Comparison of ENCODE assay signal across 15 cellular contexts in the genomic region with DNA sequence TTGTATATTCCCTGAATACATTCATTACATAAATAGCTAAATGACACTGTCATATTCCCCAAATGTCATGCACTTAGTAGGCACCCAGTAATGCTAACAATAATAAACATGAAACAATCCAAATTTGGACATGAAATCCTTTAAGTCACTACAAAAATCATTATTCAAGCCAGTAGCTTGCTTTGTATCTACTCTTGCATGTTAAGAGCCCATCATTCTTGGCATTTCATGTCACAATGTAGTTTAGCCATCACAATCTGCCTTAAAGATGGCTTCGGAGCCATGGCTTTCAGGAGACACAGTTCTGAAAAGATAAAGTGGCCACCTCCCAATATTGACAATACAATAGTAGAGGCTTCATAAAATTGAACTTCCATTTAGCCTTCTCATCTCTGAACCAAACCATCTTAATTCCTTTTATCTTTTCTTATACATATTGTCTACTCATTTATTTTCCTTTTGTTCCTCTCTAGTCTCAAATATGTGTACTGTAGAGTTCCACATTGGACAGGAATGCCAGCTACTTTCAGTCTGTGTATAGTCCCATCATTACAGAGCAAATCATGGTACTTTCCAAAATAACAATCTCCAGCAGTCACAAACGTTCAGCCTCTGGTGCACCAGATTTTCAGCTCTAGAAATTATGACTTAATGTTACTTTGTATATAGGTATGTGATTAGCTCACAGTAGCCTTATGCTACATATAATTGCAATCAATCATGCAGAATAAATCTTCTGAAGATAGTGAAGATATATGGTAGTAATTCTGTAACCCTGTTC. TPM values are rescaled to one million over a fixed set of nuclear protein-coding genes. Genes with fewer than 3 reads are reported as not detected.
"Had no signal": no experiment of that assay in that cellular context is flagged by ENCODE, and none has a peak within 500 bp of the region (broad histone marks: within the 10 kb centered on the region; RNA-seq: fewer than 3 reads in every experiment).

No MANE protein-coding gene starts in this region.

- ATAC-seq: activated CD8-positive, alpha-beta T cell treated with anti-CD3 and anti-CD28 coated beads for 36 hours; activated T-cell treated with anti-CD3 and anti-CD28 coated beads, Interleukin-2, amount 50 U/mL, for 72 hours; left lobe of liver had no signal

- H3K36me3 ChIP-seq: stomach, thyroid gland, uterus had no signal

- H3K4me1 ChIP-seq: uterus had no signal

- H3K4me3 Mint-ChIP-seq: activated CD8-positive, alpha-beta T cell treated with anti-CD3 and anti-CD28 coated beads for 36 hours; activated naive CD8-positive, alpha-beta T cell treated with anti-CD3 and anti-CD28 coated beads for 36 hours; activated T-cell treated with anti-CD3 and anti-CD28 coated beads, Interleukin-2, amount 50 U/mL, for 72 hours; nephron had no signal

- H3K27me3 ChIP-seq: stomach, thyroid gland, uterus had no signal

- H3K9me3 ChIP-seq: stomach, thyroid gland, uterus had no signal

- H3K27ac ChIP-seq: thyroid gland, uterus had no signal

- H3K36me3 Mint-ChIP-seq: activated naive CD8-positive, alpha-beta T cell treated with anti-CD3 and anti-CD28 coated beads for 36 hours had no signal

- H3K4me3 ChIP-seq: stomach, thyroid gland, uterus had no signal

- H3K9me3 Mint-ChIP-seq: activated CD8-positive, alpha-beta T cell treated with anti-CD3 and anti-CD28 coated beads for 36 hours; activated naive CD8-positive, alpha-beta T cell treated with anti-CD3 and anti-CD28 coated beads for 36 hours; activated T-cell treated with anti-CD3 and anti-CD28 coated beads, Interleukin-2, amount 50 U/mL, for 72 hours had no signal

- H3K27ac Mint-ChIP-seq: activated CD8-positive, alpha-beta T cell treated with anti-CD3 and anti-CD28 coated beads for 36 hours; activated naive CD8-positive, alpha-beta T cell treated with anti-CD3 and anti-CD28 coated beads for 36 hours; activated T-cell treated with anti-CD3 and anti-CD28 coated beads, Interleukin-2, amount 50 U/mL, for 72 hours had no signal

- DNase-seq: activated CD4-positive, alpha-beta T cell treated with anti-CD3 and anti-CD28 coated beads for 4 hours; activated CD8-positive, alpha-beta memory T cell treated with anti-CD3 and anti-CD28 coated beads, Interleukin-2, amount 50 U/mL, for 4 hours; activated CD8-positive, alpha-beta T cell treated with anti-CD3 and anti-CD28 coated beads for 36 hours; activated gamma-delta T cell treated with Interleukin-2 at 50 U/mL for 16 hours; activated naive CD8-positive, alpha-beta T cell treated with anti-CD3 and anti-CD28 coated beads for 36 hours; activated T-cell treated with anti-CD3 and anti-CD28 coated beads, Interleukin-2, amount 50 U/mL, for 72 hours; stomach; thyroid gland; uterus had no signal

- H3K4me1 Mint-ChIP-seq: activated naive CD8-positive, alpha-beta T cell treated with anti-CD3 and anti-CD28 coated beads for 36 hours had no signal

RNA-seq across cellular contexts. Expression of gene TM4SF4, which starts 32.6 kb away (rescaled TPM):
- total RNA-seq: activated CD8-positive, alpha-beta T cell treated with anti-CD3 and anti-CD28 coated beads for 36 hours; activated naive CD8-positive, alpha-beta T cell treated with anti-CD3 and anti-CD28 coated beads for 36 hours; activated T-cell treated with anti-CD3 and anti-CD28 coated beads, Interleukin-2, amount 50 U/mL, for 72 hours; cerebellum; dermis microvascular lymphatic vessel endothelial cell; osteocyte; pulmonary artery endothelial cell had no signal
